ENCODE assay signal across 18 cellular contexts in genomic region chr7:135209225-135209834, GRCh38. TPM values are rescaled to one million over a fixed set of nuclear protein-coding genes. Genes with fewer than 3 reads are reported as not detected.
A peak's percentile ranks its signal among the peaks of the same experiment; 100 is the strongest.
DNase-seq lines count a peak whose midpoint lies in the region; ATAC-seq, FAIRE-seq and TF ChIP-seq lines count a peak whose summit lies in the region.
"Had no signal": no experiment of that assay in that cellular context is flagged by ENCODE, and none has a peak within 500 bp of the region (broad histone marks: within the 10 kb centered on the region; RNA-seq: fewer than 3 reads in every experiment).

No MANE protein-coding gene starts in this region.

- CTCF ChIA-PET in activated CD8-positive, alpha-beta memory T cell treated with anti-CD3 and anti-CD28 coated beads, Interleukin-2, amount 10 ng/mL, durations not matched to agents 7 days and 5 days (lab: Charles Lee), result interaction anchor here (1.5 to 2.4 kb wide), 4 partner anchors 11 to 223 kb away, joined by 3 to 7 read pairs (median 6); partner anchors contain the start of genes AGBL3 and CYREN

- H3K36me3 Mint-ChIP-seq in naive thymus-derived CD8-positive, alpha-beta T cell, result peaks cover 0 to 26% (median 10%) of the 10 kb centered on the region in 3 donors
- peaks cover 3% of the 10 kb centered on the region for H3K36me3 Mint-ChIP-seq in activated CD8-positive, alpha-beta memory T cell treated with anti-CD3 and anti-CD28 coated beads, Interleukin-2, amount 10 ng/mL, durations not matched to agents 7 days and 5 days

- intact Hi-C loops in left colon (cut with DNase I, micrococcal nuclease), result no loop called here

- peaks cover 21 to 55% (median 45%) of the 10 kb centered on the region in 4 donors for H3K4me1 Mint-ChIP-seq in naive thymus-derived CD8-positive, alpha-beta T cell
- H3K4me1 Mint-ChIP-seq in activated CD8-positive, alpha-beta memory T cell treated with anti-CD3 and anti-CD28 coated beads, Interleukin-2, amount 10 ng/mL, durations not matched to agents 7 days and 5 days, result peaks cover 28% of the 10 kb centered on the region

- ATAC-seq in naive thymus-derived CD8-positive, alpha-beta T cell, result no peak
- ATAC-seq in GM18870 (IDR thresholded peaks at IDR 0.05; ENCODE audit: unreplicated experiment), result no peak
- ATAC-seq in GM19455 (IDR thresholded peaks at IDR 0.05; ENCODE audit: unreplicated experiment), result no peak
- no peak for ATAC-seq in activated CD8-positive, alpha-beta memory T cell treated with anti-CD3 and anti-CD28 coated beads, Interleukin-2, amount 10 ng/mL, durations not matched to agents 7 days and 5 days
- ATAC-seq in left colon, result no peak

- H3K9me3 Mint-ChIP-seq in naive thymus-derived CD8-positive, alpha-beta T cell, result no peaks in the 10 kb centered on the region
- H3K9me3 Mint-ChIP-seq in activated CD8-positive, alpha-beta memory T cell treated with anti-CD3 and anti-CD28 coated beads, Interleukin-2, amount 10 ng/mL, durations not matched to agents 7 days and 5 days (ENCODE audit: low read depth), result no peaks in the 10 kb centered on the region

- TF ChIP-seq CTCF in bronchial epithelial cell (IDR thresholded peaks at IDR 0.05; ENCODE audit: insufficient read depth, low read length, severe bottlenecking), result no peak

- peak overlapping the region; percentile 3 for H3K4me3 ChIP-seq in bronchial epithelial cell (ENCODE audit: low read depth, low read length)

- H3K4me3 Mint-ChIP-seq in naive thymus-derived CD8-positive, alpha-beta T cell, result peak overlapping the region in 9 of 10 donors; percentile 8 to 98 (median 94)
- H3K4me3 Mint-ChIP-seq in activated CD8-positive, alpha-beta memory T cell treated with anti-CD3 and anti-CD28 coated beads, Interleukin-2, amount 10 ng/mL, durations not matched to agents 7 days and 5 days, result no peak overlapping the region

- in situ Hi-C loops in KBM-7 (cut with MboI; ENCODE audit: low pct_unique_long_range_greater_than_20kb, low sequenced_read_pairs), result no loop called here

- DNase-seq in CD1c-positive myeloid dendritic cell (ENCODE audit: extremely low spot score) (peak; percentile 56), KBM-7 (peak; percentile 28), bronchial epithelial cell (ENCODE audit: low read depth) (no peak), left colon (no peak)
- DNase-seq in naive thymus-derived CD8-positive, alpha-beta T cell, result no peak
- DNase-seq in activated CD8-positive, alpha-beta memory T cell treated with anti-CD3 and anti-CD28 coated beads, Interleukin-2, amount 10 ng/mL, durations not matched to agents 7 days and 5 days, result no peak
- DNase-seq: AML-193; amygdala; dermis blood vessel endothelial cell; NCI-H2081 treated with DMSO at 0.1 percent for 48 hours; NK-92 treated with Interleukin-12 subunit alpha and Interleukin-12 subunit beta, amount 100 ng/mL, for 24 hours; stimulated activated CD4-positive, alpha-beta T cell treated with anti-CD3 and anti-CD28 coated beads, Interleukin-2, amount 100 ng/mL, for 24 hours; WERI-Rb-1 had no signal

- no peaks in the 10 kb centered on the region for H3K27me3 ChIP-seq in bronchial epithelial cell (ENCODE audit: control insufficient read depth, insufficient read depth, low read length)

- no peak for FAIRE-seq in bronchial epithelial cell (lab: Jason Lieb, UNC)
- FAIRE-seq: H1, urothelium cell line had no signal

- H3K36me3 ChIP-seq in bronchial epithelial cell (ENCODE audit: control insufficient read depth, insufficient read depth, low read length), result peaks cover 6% of the 10 kb centered on the region

- H3K27ac Mint-ChIP-seq in naive thymus-derived CD8-positive, alpha-beta T cell, result peak overlapping the region in 4 of 10 donors; percentile 8 to 74 (median 34)
- no peak overlapping the region for H3K27ac Mint-ChIP-seq in activated CD8-positive, alpha-beta memory T cell treated with anti-CD3 and anti-CD28 coated beads, Interleukin-2, amount 10 ng/mL, durations not matched to agents 7 days and 5 days

- H3K27me3 Mint-ChIP-seq in naive thymus-derived CD8-positive, alpha-beta T cell, result no peaks in the 10 kb centered on the region
- no peaks in the 10 kb centered on the region for H3K27me3 Mint-ChIP-seq in activated CD8-positive, alpha-beta memory T cell treated with anti-CD3 and anti-CD28 coated beads, Interleukin-2, amount 10 ng/mL, durations not matched to agents 7 days and 5 days

- POLR2A ChIA-PET in naive thymus-derived CD8-positive, alpha-beta T cell (lab: Charles Lee), result interaction anchor here (1.1 to 3.3 kb wide), 4 partner anchors 12 to 62 kb away, joined by 3 to 16 read pairs (median 4); partner anchors contain the start of genes CYREN and TMEM140

RNA-seq across cellular contexts. Expression of gene WDR91, which starts 2.0 kb away (rescaled TPM):
- 4.7 and 6.9 TPM in 2 replicates for total RNA-seq in bronchial epithelial cell
- total RNA-seq in naive thymus-derived CD8-positive, alpha-beta T cell, result 10 to 100 TPM; 38.9 to 39.0 TPM
- polyA plus RNA-seq in naive thymus-derived CD8-positive, alpha-beta T cell, result 1 to 10 TPM; 3.3 to 7.2 (median 5.9) TPM
- total RNA-seq in activated CD8-positive, alpha-beta memory T cell treated with anti-CD3 and anti-CD28 coated beads, Interleukin-2, amount 10 ng/mL, durations not matched to agents 7 days and 5 days, result 10 to 100 TPM in 1 of 2 experiments, 1 to 10 TPM in 1; 9.3 to 25.9 TPM
- 1 to 10 TPM; 6.3 to 8.8 TPM for total RNA-seq in left colon

RNA-seq across cellular contexts. Expression of gene STRA8, which starts 24.3 kb away (rescaled TPM):
- not detected in 2 replicates for total RNA-seq in bronchial epithelial cell
- total RNA-seq in naive thymus-derived CD8-positive, alpha-beta T cell, result not detected
- not detected for polyA plus RNA-seq in naive thymus-derived CD8-positive, alpha-beta T cell
- total RNA-seq in activated CD8-positive, alpha-beta memory T cell treated with anti-CD3 and anti-CD28 coated beads, Interleukin-2, amount 10 ng/mL, durations not matched to agents 7 days and 5 days, result not detected
- total RNA-seq in left colon, result not detected
- total RNA-seq: dermis blood vessel endothelial cell, H1, mononuclear cell had no signal
- polyA plus RNA-seq: H1 had no signal

RNA-seq across cellular contexts. Expression of gene CYREN, which starts 38.8 kb away (rescaled TPM):
- total RNA-seq in bronchial epithelial cell, result 51.9 and 68.0 TPM in 2 replicates
- 10 to 100 TPM; 51.1 to 54.8 TPM for total RNA-seq in naive thymus-derived CD8-positive, alpha-beta T cell
- polyA plus RNA-seq in naive thymus-derived CD8-positive, alpha-beta T cell, result 10 to 100 TPM; 55.5 to 70.1 (median 59.5) TPM
- total RNA-seq in activated CD8-positive, alpha-beta memory T cell treated with anti-CD3 and anti-CD28 coated beads, Interleukin-2, amount 10 ng/mL, durations not matched to agents 7 days and 5 days, result 10 to 100 TPM; 33.2 to 46.0 TPM
- 10 to 100 TPM; 32.8 to 44.6 TPM for total RNA-seq in left colon

Comparison
In these comparisons a context has a peak if more than half of its experiments do, and no peak if none do; other contexts are left out.
1. DNase-seq: peak in CD1c-positive myeloid dendritic cell (single experiment) and KBM-7 (single experiment); none in bronchial epithelial cell (single experiment), naive thymus-derived CD8-positive, alpha-beta T cell (0 of 10), activated CD8-positive, alpha-beta memory T cell treated with anti-CD3 and anti-CD28 coated beads, Interleukin-2, amount 10 ng/mL, durations not matched to agents 7 days and 5 days (single experiment) and left colon (0 of 2).